8 cellular contexts compared by ENCODE assay signal in genomic region chr1:102083186-102083585, GRCh38.
"Had no signal": no experiment of that assay in that cellular context is flagged by ENCODE, and none has a peak within 500 bp of the region (broad histone marks: within the 10 kb centered on the region; RNA-seq: fewer than 3 reads in every experiment).

No MANE protein-coding gene starts in this region.

- FAIRE-seq: H54, K562 had no signal

- H3K4me3 ChIP-seq: K562 had no signal

- ATAC-seq: K562 had no signal

- DNase-seq: GOT3, H9, HCEC 1CT, IMR-90, KG1 had no signal

- H3K27ac ChIP-seq: HL-60 had no signal
